Comparison of ENCODE assay signal across 33 cellular contexts in the genomic region with DNA sequence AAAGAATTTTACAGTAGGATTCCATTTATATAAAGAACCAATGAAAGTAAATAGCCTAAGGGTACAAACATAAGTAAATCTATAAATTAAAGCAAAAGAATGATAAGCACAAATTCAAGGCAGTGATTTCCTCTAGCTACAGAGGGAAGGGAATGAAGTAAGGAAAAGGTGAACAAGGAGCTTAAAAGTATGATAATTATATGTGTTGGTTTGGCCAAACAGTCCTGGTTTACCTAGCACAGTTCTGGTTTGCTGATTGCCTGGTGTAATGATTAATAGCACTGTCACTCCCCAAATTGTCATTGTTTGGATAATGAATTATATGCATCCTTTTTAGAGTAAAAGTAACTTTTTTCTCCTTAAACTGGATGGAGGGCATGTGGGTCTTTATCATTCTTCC. TPM values are rescaled to one million over a fixed set of nuclear protein-coding genes. Genes with fewer than 3 reads are reported as not detected.
DNase-seq lines count a peak whose midpoint lies in the region; ATAC-seq, FAIRE-seq and TF ChIP-seq lines count a peak whose summit lies in the region.
"Had no signal": no experiment of that assay in that cellular context is flagged by ENCODE, and none has a peak within 500 bp of the region (broad histone marks: within the 10 kb centered on the region; RNA-seq: fewer than 3 reads in every experiment).

No MANE protein-coding gene starts in this region.

- DNase-seq in HEK293T (ENCODE audit: extremely low spot score), result no peak
- peak; percentile 86 for DNase-seq in NCI-H69 (lab: John Stamatoyannopoulos, UW)
- DNase-seq in PC-3, result peak; percentile 58
- DNase-seq in NCI-H446 (lab: John Stamatoyannopoulos, UW), result no peak
- DNase-seq in GM10248 (ENCODE audit: extremely low spot score), result no peak
- DNase-seq in foreskin fibroblast, result no peak
- DNase-seq in HTR-8/SVneo (ENCODE audit: insufficient read length, low spot score), result no peak
- DNase-seq: 8988T; ACHN; AML-193; BE2C; C1 segment of cervical spinal cord; Caco-2; Calu3; CD4-positive, alpha-beta memory T cell; CD4-positive, alpha-beta T cell; CD4-positive, CD25-positive, alpha-beta regulatory T cell; CD8-positive, alpha-beta memory T cell; CD8-positive, alpha-beta T cell; COR-L47; DMS 273 treated with DMSO at 0.1 percent for 48 hours; DMS153; DMS53; DMS79; DMS79 treated with DMSO at 0.1 percent for 48 hours; DND-41; EL had no signal

- no peak overlapping the region for H2AFZ ChIP-seq in PC-3 (ENCODE audit: low read length)

- CTCF ChIA-PET in HEK293T (lab: Yijun Ruan, JAX), result no interaction called here
- CTCF ChIA-PET in PC-3 (lab: Charles Lee), result no interaction called here
- CTCF ChIA-PET in GM10248 (lab: Yijun Ruan, JAX), result interaction anchor here (1.3 kb wide), 1 partner anchor 10 kb away, joined by 4 read pairs; no protein-coding TSS in a partner anchor

- peaks cover 39% of the 10 kb centered on the region for H3K4me1 ChIP-seq in PC-3 (ENCODE audit: insufficient read depth, low read length)
- H3K4me1 ChIP-seq: BE2C; BLaER1; BLaER1 treated with 17β-estradiol and CSF1 and Interleukin-3, amounts not matched to agents 10 nM and 100 nM; Caco-2 had no signal

- H3K9me3 ChIP-seq in PC-3 (ENCODE audit: low read length), result no peaks in the 10 kb centered on the region
- H3K9me3 ChIP-seq: A549; BE2C; BLaER1; BLaER1 treated with 17β-estradiol and CSF1 and Interleukin-3, amounts not matched to agents 10 nM and 100 nM; Caco-2 had no signal

- H3K79me2 ChIP-seq in PC-3 (ENCODE audit: low read length), result no peaks in the 10 kb centered on the region

- H3K4me3 ChIP-seq in PC-3 (ENCODE audit: low read length) (no peak overlapping the region), foreskin fibroblast (ENCODE audit: low read depth in 1 of 2, low read length in 2 of 2) (no peak overlapping the region)
- H3K4me3 ChIP-seq: A549; BLaER1; BLaER1 treated with 17β-estradiol and CSF1 and Interleukin-3, amounts not matched to agents 10 nM and 100 nM had no signal

- peak; percentile 79 for ATAC-seq in PC-3
- ATAC-seq: A549; CD8-positive, alpha-beta T cell had no signal

- H3F3A ChIP-seq in PC-3 (ENCODE audit: low read length, unreplicated experiment), result no peaks in the 10 kb centered on the region

- POLR2A ChIA-PET in HEK293T (lab: Yijun Ruan, JAX), result no interaction called here
- POLR2A ChIA-PET in PC-3 (lab: Charles Lee; ENCODE audit: unreplicated experiment), result interaction anchor here (0.7 kb wide), 1 partner anchor 322 kb away, joined by 4 read pairs; no protein-coding TSS in a partner anchor
- POLR2A ChIA-PET in GM10248 (lab: Yijun Ruan, JAX), result no interaction called here

- intact Hi-C loops in PC-3 (cut with micrococcal nuclease), result loop anchor here (5.0 kb wide), 1 partner anchor 141 kb away; no protein-coding TSS in a partner anchor

- H3K4me2 ChIP-seq in PC-3 (ENCODE audit: low read length), result peak overlapping the region; percentile 13
- H3K4me2 ChIP-seq: A549; BLaER1; BLaER1 treated with 17β-estradiol and CSF1 and Interleukin-3, amounts not matched to agents 10 nM and 100 nM had no signal

- no peak overlapping the region for H3K9ac ChIP-seq in PC-3 (ENCODE audit: low read length)
- H3K9ac ChIP-seq: BLaER1; BLaER1 treated with 17β-estradiol and CSF1 and Interleukin-3, amounts not matched to agents 10 nM and 100 nM had no signal

- TF ChIP-seq CTCF in 22Rv1 (IDR thresholded peaks at IDR 0.05) (no peak), PC-3 (conservative IDR thresholded peaks at IDR 0.05; ENCODE audit: low read depth, low read length) (no peak), GM10248 (IDR thresholded peaks at IDR 0.05; ENCODE audit: control extremely low read depth, extremely low read depth, low read depth, missing control alignments) (no peak), foreskin fibroblast (IDR thresholded peaks at IDR 0.05; ENCODE audit: low read depth, low read length) (no peak)

- BruUV-seq in PC-3 (replicated peaks; lab: Mats Ljungman, UMichigan), result no TSS peak

- H3K27ac ChIP-seq in 22Rv1 (0 out of 2 replicates have a peak overlapping the region, but pooled peaks have one; percentile 6), PC-3 (ENCODE audit: low read length) (peak overlapping the region; percentile 3)
- H3K27ac ChIP-seq: A549; BLaER1; BLaER1 treated with 17β-estradiol and CSF1 and Interleukin-3, amounts not matched to agents 10 nM and 100 nM; C4-2B had no signal

- no peaks in the 10 kb centered on the region for H3K36me3 ChIP-seq in PC-3 (ENCODE audit: low read depth, low read length)
- H3K36me3 ChIP-seq: BE2C had no signal

- H3K27me3 ChIP-seq in PC-3 (ENCODE audit: low read length), result no peaks in the 10 kb centered on the region
- H3K27me3 ChIP-seq: BE2C; BLaER1; BLaER1 treated with 17β-estradiol and CSF1 and Interleukin-3, amounts not matched to agents 10 nM and 100 nM had no signal

- no peaks in the 10 kb centered on the region for H3K9me2 ChIP-seq in PC-3 (replicated peaks; ENCODE audit: low read length)

- no peaks in the 10 kb centered on the region for H4K20me1 ChIP-seq in PC-3 (ENCODE audit: low read length)
- H4K20me1 ChIP-seq: BLaER1; BLaER1 treated with 17β-estradiol and CSF1 and Interleukin-3, amounts not matched to agents 10 nM and 100 nM had no signal

- no peak for FAIRE-seq in HTR-8/SVneo (lab: Jason Lieb, UNC)
- FAIRE-seq: A549, D721Med had no signal

TF ChIP-seq in HEK293T, 16 proteins besides CTCF, POLR2A, EP300 and RAD21:
- no peak for TF ChIP-seq FOXM1 (IDR thresholded peaks at IDR 0.05; ENCODE audit: borderline replicate concordance)
- TF ChIP-seq, protein P1, sequence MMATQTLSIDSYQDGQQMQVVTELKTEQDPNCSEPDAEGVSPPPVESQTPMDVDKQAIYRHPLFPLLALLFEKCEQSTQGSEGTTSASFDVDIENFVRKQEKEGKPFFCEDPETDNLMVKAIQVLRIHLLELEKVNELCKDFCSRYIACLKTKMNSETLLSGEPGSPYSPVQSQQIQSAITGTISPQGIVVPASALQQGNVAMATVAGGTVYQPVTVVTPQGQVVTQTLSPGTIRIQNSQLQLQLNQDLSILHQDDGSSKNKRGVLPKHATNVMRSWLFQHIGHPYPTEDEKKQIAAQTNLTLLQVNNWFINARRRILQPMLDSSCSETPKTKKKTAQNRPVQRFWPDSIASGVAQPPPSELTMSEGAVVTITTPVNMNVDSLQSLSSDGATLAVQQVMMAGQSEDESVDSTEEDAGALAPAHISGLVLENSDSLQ (IDR thresholded peaks at IDR 0.05), result 0 out of 2 replicates have a peak, but pooled peaks have one; percentile 19
TF ChIP-seq in HEK293T: peak in this region for 1.

RNA-seq across cellular contexts. Expression of gene TMEM161B, which starts 15.0 kb away (rescaled TPM):
- total RNA-seq in PC-3 (2014; rRNA removed), result 11.5 and 12.2 TPM in 2 replicates

Comparison
In these comparisons a context has a peak if more than half of its experiments do, and no peak if none do; other contexts are left out.
1. DNase-seq: peak in NCI-H69 (single experiment) and PC-3 (single experiment); none in HEK293T (single experiment), NCI-H446 (0 of 2), GM10248 (single experiment), foreskin fibroblast (0 of 2) and HTR-8/SVneo (single experiment).